ENCODE assay signal across 18 cellular contexts in genomic region chr15:57322602-57323250, GRCh38. TPM values are rescaled to one million over a fixed set of nuclear protein-coding genes. Genes with fewer than 3 reads are reported as not detected.
DNase-seq lines count a peak whose midpoint lies in the region; TF ChIP-seq lines count a peak whose summit lies in the region.
"Had no signal": no experiment of that assay in that cellular context is flagged by ENCODE, and none has a peak within 500 bp of the region (broad histone marks: within the 10 kb centered on the region; RNA-seq: fewer than 3 reads in every experiment).

No MANE protein-coding gene starts in this region.

- no peak for TF ChIP-seq CTCF in breast epithelium (IDR thresholded peaks at IDR 0.05)
- no peak for TF ChIP-seq CTCF in mammary epithelial cell (conservative IDR thresholded peaks at IDR 0.05 in 1 of 2, IDR thresholded peaks at IDR 0.05 in 1 of 2; ENCODE audit: extremely low read depth in 1 of 2, insufficient read depth in 1 of 2, low read depth in 1 of 2, low read length in 2 of 2)
- no peak for TF ChIP-seq CTCF in Peyer's patch (IDR thresholded peaks at IDR 0.05)
- TF ChIP-seq CTCF in vagina (IDR thresholded peaks at IDR 0.05), result no peak

- H3K18ac ChIP-seq in mesendoderm (ENCODE audit: low read length), result peak overlapping the region; percentile 75

- H2AFZ ChIP-seq in mammary epithelial cell (ENCODE audit: low read depth, low read length), result no peak overlapping the region

- peak overlapping the region; percentile 71 for H3K56ac ChIP-seq in mesendoderm (ENCODE audit: low read length)

- in situ Hi-C loops in mammary epithelial cell (cut with MboI; ENCODE audit: low sequenced_read_pairs in 2 of 2) (loop anchor here in 1 of 2 donors (25.0 kb wide), 1 partner anchor 510 kb away; no protein-coding TSS in a partner anchor), G401 (cut with HindIII; ENCODE audit: low sequenced_read_pairs) (no loop called here)

- TF ChIP-seq POLR2A in breast epithelium (IDR thresholded peaks at IDR 0.05) (no peak), Peyer's patch (IDR thresholded peaks at IDR 0.05) (no peak), vagina (IDR thresholded peaks at IDR 0.05) (no peak)

- CTCF ChIA-PET in mammary epithelial cell (lab: Charles Lee; ENCODE audit: low non-redundant PET), result no interaction called here
- CTCF ChIA-PET in CD4-positive, alpha-beta memory T cell (lab: Charles Lee; ENCODE audit: partially characterized antibody), result interaction anchor here (2.3 kb wide), 1 partner anchor 16 kb away, joined by 9 read pairs; no protein-coding TSS in a partner anchor

- H3K27ac ChIP-seq in breast epithelium, result peak overlapping the region; percentile 18 to 74
- no peak overlapping the region for H3K27ac ChIP-seq in mammary epithelial cell (ENCODE audit: insufficient read depth, low read depth, low read length)
- peak overlapping the region in 3 of 4 donors; percentile 74 to 94 (median 87) for H3K27ac ChIP-seq in Peyer's patch
- no peak overlapping the region for H3K27ac ChIP-seq in mesendoderm (ENCODE audit: low read depth, low read length)
- peak overlapping the region; percentile 68 for H3K27ac ChIP-seq in vagina
- no peak overlapping the region for H3K27ac ChIP-seq in CD4-positive, alpha-beta memory T cell (ENCODE audit: low read depth, low read length)
- H3K27ac ChIP-seq: gastroesophageal sphincter had no signal

- POLR2A ChIA-PET in CD4-positive, alpha-beta memory T cell (lab: Charles Lee; ENCODE audit: partially characterized antibody), result no interaction called here

- H2AK5ac ChIP-seq in mesendoderm (ENCODE audit: low read length), result peak overlapping the region; percentile 88

- H3K4ac ChIP-seq in mesendoderm (ENCODE audit: low read depth, low read length), result peak overlapping the region; percentile 92

- H3K79me2 ChIP-seq in mammary epithelial cell (ENCODE audit: insufficient read depth, low read length) (no peaks in the 10 kb centered on the region), mesendoderm (ENCODE audit: control insufficient read depth, insufficient read depth, low read length) (no peaks in the 10 kb centered on the region)

- peaks cover 2 to 5% of the 10 kb centered on the region in 2 donors for H3K27me3 Mint-ChIP-seq in CD4-positive, alpha-beta memory T cell
- H3K27me3 Mint-ChIP-seq: central memory CD8-positive, alpha-beta T cell had no signal

- H3K79me1 ChIP-seq in mesendoderm (ENCODE audit: low read length), result no peaks in the 10 kb centered on the region

- H3K4me3 Mint-ChIP-seq in CD4-positive, alpha-beta memory T cell, result no peak overlapping the region
- H3K4me3 Mint-ChIP-seq: activated T-helper 1 cell treated with anti-CD3 and anti-CD28 coated beads, Interleukin-12 subunit alpha, Interleukin-12 subunit beta, Interleukin-2, Interleukin-4 antibody, amounts not matched to agents 30 ng/mL and 10 ng/mL and 1 ng/mL, durations not matched to agents 14 hours and 24 hours and 36 hours; central memory CD8-positive, alpha-beta T cell had no signal

- peak overlapping the region; percentile 90 for H2BK5ac ChIP-seq in mesendoderm (ENCODE audit: low read length)

- DNase-seq in breast epithelium (ENCODE audit: low spot score in 2 of 2) (no peak), mammary epithelial cell (no peak), Peyer's patch (no peak), mesendoderm (no peak), vagina (ENCODE audit: extremely low spot score in 2 of 2) (no peak), medulla oblongata (ENCODE audit: extremely low spot score) (no peak), G401 (ENCODE audit: low spot score) (no peak)
- DNase-seq in CD4-positive, alpha-beta memory T cell, result no peak
- DNase-seq: activated CD4-positive, alpha-beta T cell treated with anti-CD3 and anti-CD28 coated beads, Interleukin-2, amount 50 U/mL, for 48 hours; adrenal gland; Caco-2; GDM1; stimulated activated CD4-positive, alpha-beta T cell treated with anti-CD3 and anti-CD28 coated beads, Interleukin-4, amount 100 ng/mL, for 4 hours; trophoblast cell had no signal

- H3K9me3 Mint-ChIP-seq in CD4-positive, alpha-beta memory T cell, result no peaks in the 10 kb centered on the region
- H3K9me3 Mint-ChIP-seq: activated T-helper 1 cell treated with anti-CD3 and anti-CD28 coated beads, Interleukin-12 subunit alpha, Interleukin-12 subunit beta, Interleukin-2, Interleukin-4 antibody, amounts not matched to agents 30 ng/mL and 10 ng/mL and 1 ng/mL, durations not matched to agents 14 hours and 24 hours and 36 hours; central memory CD8-positive, alpha-beta T cell had no signal

- no peak overlapping the region for H2BK15ac ChIP-seq in mesendoderm (replicated peaks; ENCODE audit: low read depth)

- no peak overlapping the region for H3K4me3 ChIP-seq in breast epithelium
- no peak overlapping the region for H3K4me3 ChIP-seq in mammary epithelial cell (replicated peaks in 1 of 3; ENCODE audit: insufficient read depth in 1 of 3, low read depth in 2 of 3, low read length in 3 of 3)
- no peak overlapping the region for H3K4me3 ChIP-seq in Peyer's patch
- no peak overlapping the region for H3K4me3 ChIP-seq in mesendoderm (ENCODE audit: low read length)
- no peak overlapping the region for H3K4me3 ChIP-seq in vagina
- no peak overlapping the region for H3K4me3 ChIP-seq in CD4-positive, alpha-beta memory T cell (ENCODE audit: low read length in 2 of 2)
- H3K4me3 ChIP-seq: adrenal gland, gastroesophageal sphincter, lung had no signal

- H3K23ac ChIP-seq in mesendoderm (ENCODE audit: low read length), result no peak overlapping the region

- H2BK120ac ChIP-seq in mesendoderm (ENCODE audit: low read depth, low read length), result peak overlapping the region; percentile 7

- no peaks in the 10 kb centered on the region for H4K20me1 ChIP-seq in mammary epithelial cell (ENCODE audit: insufficient read depth, low read length)

- H3K36me3 ChIP-seq in breast epithelium (no peaks in the 10 kb centered on the region), mammary epithelial cell (ENCODE audit: insufficient read depth, low read length) (no peaks in the 10 kb centered on the region), Peyer's patch (no peaks in the 10 kb centered on the region), mesendoderm (ENCODE audit: control insufficient read depth, insufficient read depth, low read length) (no peaks in the 10 kb centered on the region), vagina (no peaks in the 10 kb centered on the region)
- no peaks in the 10 kb centered on the region for H3K36me3 ChIP-seq in CD4-positive, alpha-beta memory T cell (ENCODE audit: insufficient read depth, low read length)
- H3K36me3 ChIP-seq: adrenal gland, gastroesophageal sphincter had no signal

- dilution Hi-C loops in mammary epithelial cell (cut with HindIII; ENCODE audit: low sequenced_read_pairs), result no loop called here

- H3K9me3 ChIP-seq in breast epithelium (no peaks in the 10 kb centered on the region), mammary epithelial cell (replicated peaks; ENCODE audit: insufficient read depth, low read length) (no peaks in the 10 kb centered on the region), Peyer's patch (no peaks in the 10 kb centered on the region), vagina (no peaks in the 10 kb centered on the region)
- no peaks in the 10 kb centered on the region for H3K9me3 ChIP-seq in CD4-positive, alpha-beta memory T cell (ENCODE audit: control insufficient read depth in 1 of 2, low read length in 2 of 2)
- H3K9me3 ChIP-seq: adrenal gland, Caco-2, gastroesophageal sphincter had no signal

- no TSS peak for BruUV-seq in mammary epithelial cell (replicated peaks; lab: Mats Ljungman, UMichigan)

- H3K4me1 ChIP-seq in breast epithelium, result no peaks in the 10 kb centered on the region
- no peaks in the 10 kb centered on the region for H3K4me1 ChIP-seq in mammary epithelial cell (ENCODE audit: insufficient read depth, low read length)
- H3K4me1 ChIP-seq in Peyer's patch, result peaks cover 0 to 27% (median 4%) of the 10 kb centered on the region in 4 donors
- H3K4me1 ChIP-seq in mesendoderm (ENCODE audit: control insufficient read depth, low read depth, low read length), result peaks cover 15% of the 10 kb centered on the region
- H3K4me1 ChIP-seq in vagina, result peaks cover 8% of the 10 kb centered on the region
- no peaks in the 10 kb centered on the region for H3K4me1 ChIP-seq in CD4-positive, alpha-beta memory T cell (ENCODE audit: insufficient read depth, low read length)

- no peak overlapping the region for H4K5ac ChIP-seq in mesendoderm (ENCODE audit: low read length)

- no peak overlapping the region for H3K4me2 ChIP-seq in mammary epithelial cell (ENCODE audit: insufficient read depth, low read depth, low read length)
- no peak overlapping the region for H3K4me2 ChIP-seq in mesendoderm (ENCODE audit: low read length)

- H3K27ac Mint-ChIP-seq in CD4-positive, alpha-beta memory T cell, result no peak overlapping the region
- H3K27ac Mint-ChIP-seq: activated T-helper 1 cell treated with anti-CD3 and anti-CD28 coated beads, Interleukin-12 subunit alpha, Interleukin-12 subunit beta, Interleukin-2, Interleukin-4 antibody, amounts not matched to agents 30 ng/mL and 10 ng/mL and 1 ng/mL, durations not matched to agents 14 hours and 24 hours and 36 hours had no signal

- no peak overlapping the region for H3K9ac ChIP-seq in mammary epithelial cell (ENCODE audit: insufficient read depth, low read length)
- peak overlapping the region; percentile 30 for H3K9ac ChIP-seq in mesendoderm (ENCODE audit: low read length)

- H3K36me3 Mint-ChIP-seq in CD4-positive, alpha-beta memory T cell, result no peaks in the 10 kb centered on the region

- intact Hi-C loops in breast epithelium (cut with DNase I; ENCODE audit: low total_unique reads), result no loop called here
- intact Hi-C loops in mammary epithelial cell (cut with micrococcal nuclease), result no loop called here
- intact Hi-C loops in vagina (cut with DNase I), result no loop called here
- intact Hi-C loops in CD4-positive, alpha-beta memory T cell (cut with micrococcal nuclease), result no loop called here

- peaks cover 1 to 9% (median 4%) of the 10 kb centered on the region in 4 donors for H3K4me1 Mint-ChIP-seq in CD4-positive, alpha-beta memory T cell
- H3K4me1 Mint-ChIP-seq: central memory CD8-positive, alpha-beta T cell had no signal

- no peaks in the 10 kb centered on the region for H3K27me3 ChIP-seq in breast epithelium
- H3K27me3 ChIP-seq in mammary epithelial cell (ENCODE audit: insufficient read depth, low read length), result no peaks in the 10 kb centered on the region
- no peaks in the 10 kb centered on the region for H3K27me3 ChIP-seq in Peyer's patch
- no peaks in the 10 kb centered on the region for H3K27me3 ChIP-seq in mesendoderm (ENCODE audit: insufficient read depth, low read length, poor library complexity)
- H3K27me3 ChIP-seq in vagina, result no peaks in the 10 kb centered on the region
- no peaks in the 10 kb centered on the region for H3K27me3 ChIP-seq in CD4-positive, alpha-beta memory T cell (ENCODE audit: insufficient read depth, low read length)
- H3K27me3 ChIP-seq: adrenal gland, gastroesophageal sphincter had no signal

- H4K8ac ChIP-seq in mesendoderm (ENCODE audit: low read depth, low read length), result no peak overlapping the region

- 95% methylated on average over 9 of the region's 11 CpGs for WGBS in mammary epithelial cell (ENCODE audit: low coverage, missing lambda C conversion rate)
- WGBS in mesendoderm (ENCODE audit: extremely low coverage, insufficient coverage, low lambda C conversion rate), result no CpG with 5 or more reads among the region's 11 CpGs

RNA-seq across cellular contexts. Expression of gene CGNL1, which starts 53.6 kb away (rescaled TPM):
- total RNA-seq in breast epithelium, result 10 to 100 TPM in 2 of 3 donors, 1 to 10 TPM in 1; 5.4 to 24.9 (median 18.4) TPM
- 1 to 10 TPM in 1 of 2 donors, under 1 TPM in 1; 0.07 to 1.2 TPM for total RNA-seq in mammary epithelial cell
- 0.02 TPM for polyA plus RNA-seq in mammary epithelial cell
- not detected for polyA minus RNA-seq in mammary epithelial cell
- 1 to 10 TPM; 1.2 to 9.9 (median 2.1) TPM for total RNA-seq in Peyer's patch
- 8.1 TPM for polyA plus RNA-seq in mesendoderm (2013, experiment 1 of 2)
- polyA plus RNA-seq in mesendoderm (2013, experiment 2 of 2), result 8.8 TPM
- 38.3 TPM for total RNA-seq in vagina
- not detected for total RNA-seq in CD4-positive, alpha-beta memory T cell
- polyA plus RNA-seq in CD4-positive, alpha-beta memory T cell, result not detected
- total RNA-seq in G401 (2014; rRNA removed; shearing (Covaris generic)), result 91.2 and 121 TPM in 2 replicates
- total RNA-seq: activated T-helper 1 cell treated with anti-CD3 and anti-CD28 coated beads, Interleukin-12 subunit alpha, Interleukin-12 subunit beta, Interleukin-2, Interleukin-4 antibody, amounts not matched to agents 30 ng/mL and 10 ng/mL and 1 ng/mL, durations not matched to agents 14 hours and 24 hours and 36 hours had no signal

Comparison
In these comparisons a context has a peak if more than half of its experiments do, and no peak if none do; other contexts are left out.
1. H3K27ac ChIP-seq: peak in breast epithelium (2 of 2), Peyer's patch (3 of 4) and vagina (single experiment); none in mammary epithelial cell (single experiment), mesendoderm (single experiment) and CD4-positive, alpha-beta memory T cell (single experiment).